1 cellular context compared by ENCODE assay signal in the genomic region with DNA sequence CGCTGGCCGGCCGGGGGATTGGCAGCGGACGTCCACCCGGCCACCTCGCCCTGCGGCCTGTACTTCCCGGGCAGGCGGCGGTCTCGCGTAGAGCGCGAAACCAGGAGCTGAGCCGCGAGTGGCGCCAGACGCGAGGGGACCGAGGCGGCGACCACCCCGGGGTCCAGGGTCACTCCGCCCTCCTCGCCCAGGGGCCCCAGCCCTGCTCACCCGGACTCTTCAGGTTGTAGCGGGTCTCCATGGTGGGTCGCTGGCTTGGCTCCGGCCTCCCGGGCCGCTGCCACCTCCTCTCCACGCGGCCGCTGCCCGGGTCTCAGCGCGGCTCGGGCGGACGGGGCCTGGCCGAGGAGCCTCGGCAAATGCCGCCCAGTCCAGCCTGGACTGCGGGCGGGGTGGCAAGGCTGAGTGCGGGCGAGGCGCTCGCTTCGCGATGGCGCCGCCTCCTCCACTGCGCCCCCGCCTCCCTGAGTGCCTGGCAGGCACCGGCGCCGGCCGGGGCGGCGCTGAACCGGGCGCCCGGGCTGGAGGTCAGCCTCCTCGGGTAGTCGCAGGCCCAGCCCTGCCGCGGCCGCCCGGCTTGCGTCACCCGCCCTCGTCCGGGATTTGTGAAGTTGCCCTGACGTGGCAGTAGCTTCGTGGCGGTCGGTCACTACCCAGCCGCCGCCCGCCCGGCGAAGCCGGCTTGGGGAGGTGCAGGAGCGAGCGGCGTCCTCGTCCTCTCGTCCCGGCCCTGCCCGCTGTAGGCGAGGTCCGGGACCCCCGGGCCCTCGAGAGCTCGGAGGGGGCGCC.
TF ChIP-seq lines count a peak whose summit lies in the region.

UBE2J1 (minus strand) TSS at position 394 of the 789 bp plus-strand sequence; CDS start at position 241, 153 bp downstream.

TF ChIP-seq in K562, 482 proteins besides CTCF, POLR2A, EP300 and RAD21 (continued from another document and continues in another):
- TF ChIP-seq, protein P1, sequence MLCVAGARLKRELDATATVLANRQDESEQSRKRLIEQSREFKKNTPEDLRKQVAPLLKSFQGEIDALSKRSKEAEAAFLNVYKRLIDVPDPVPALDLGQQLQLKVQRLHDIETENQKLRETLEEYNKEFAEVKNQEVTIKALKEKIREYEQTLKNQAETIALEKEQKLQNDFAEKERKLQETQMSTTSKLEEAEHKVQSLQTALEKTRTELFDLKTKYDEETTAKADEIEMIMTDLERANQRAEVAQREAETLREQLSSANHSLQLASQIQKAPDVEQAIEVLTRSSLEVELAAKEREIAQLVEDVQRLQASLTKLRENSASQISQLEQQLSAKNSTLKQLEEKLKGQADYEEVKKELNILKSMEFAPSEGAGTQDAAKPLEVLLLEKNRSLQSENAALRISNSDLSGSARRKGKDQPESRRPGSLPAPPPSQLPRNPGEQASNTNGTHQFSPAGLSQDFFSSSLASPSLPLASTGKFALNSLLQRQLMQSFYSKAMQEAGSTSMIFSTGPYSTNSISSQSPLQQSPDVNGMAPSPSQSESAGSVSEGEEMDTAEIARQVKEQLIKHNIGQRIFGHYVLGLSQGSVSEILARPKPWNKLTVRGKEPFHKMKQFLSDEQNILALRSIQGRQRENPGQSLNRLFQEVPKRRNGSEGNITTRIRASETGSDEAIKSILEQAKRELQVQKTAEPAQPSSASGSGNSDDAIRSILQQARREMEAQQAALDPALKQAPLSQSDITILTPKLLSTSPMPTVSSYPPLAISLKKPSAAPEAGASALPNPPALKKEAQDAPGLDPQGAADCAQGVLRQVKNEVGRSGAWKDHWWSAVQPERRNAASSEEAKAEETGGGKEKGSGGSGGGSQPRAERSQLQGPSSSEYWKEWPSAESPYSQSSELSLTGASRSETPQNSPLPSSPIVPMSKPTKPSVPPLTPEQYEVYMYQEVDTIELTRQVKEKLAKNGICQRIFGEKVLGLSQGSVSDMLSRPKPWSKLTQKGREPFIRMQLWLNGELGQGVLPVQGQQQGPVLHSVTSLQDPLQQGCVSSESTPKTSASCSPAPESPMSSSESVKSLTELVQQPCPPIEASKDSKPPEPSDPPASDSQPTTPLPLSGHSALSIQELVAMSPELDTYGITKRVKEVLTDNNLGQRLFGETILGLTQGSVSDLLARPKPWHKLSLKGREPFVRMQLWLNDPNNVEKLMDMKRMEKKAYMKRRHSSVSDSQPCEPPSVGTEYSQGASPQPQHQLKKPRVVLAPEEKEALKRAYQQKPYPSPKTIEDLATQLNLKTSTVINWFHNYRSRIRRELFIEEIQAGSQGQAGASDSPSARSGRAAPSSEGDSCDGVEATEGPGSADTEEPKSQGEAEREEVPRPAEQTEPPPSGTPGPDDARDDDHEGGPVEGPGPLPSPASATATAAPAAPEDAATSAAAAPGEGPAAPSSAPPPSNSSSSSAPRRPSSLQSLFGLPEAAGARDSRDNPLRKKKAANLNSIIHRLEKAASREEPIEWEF (CRISPR knock-in tag; IDR thresholded peaks at IDR 0.05) = no peak
- TF ChIP-seq HNRNPL (IDR thresholded peaks at IDR 0.05; ENCODE audit: low read depth, low read length) = peak; percentile 77; the same call in 1 of the 2 replicates
- TF ChIP-seq CBFB (CRISPR knock-in tag; IDR thresholded peaks at IDR 0.05) = 0 out of 2 replicates have a peak, but pooled peaks have one; percentile 57
- TF ChIP-seq ARID3A (IDR thresholded peaks at IDR 0.05; ENCODE audit: borderline replicate concordance, low read depth, low read length) = no peak
- TF ChIP-seq JUNB (CRISPR knock-in tag; conservative IDR thresholded peaks at IDR 0.05) = no peak
- no peak for TF ChIP-seq SMARCB1 (IDR thresholded peaks at IDR 0.05; ENCODE audit: insufficient read length, low read depth)
- TF ChIP-seq, protein P2, sequence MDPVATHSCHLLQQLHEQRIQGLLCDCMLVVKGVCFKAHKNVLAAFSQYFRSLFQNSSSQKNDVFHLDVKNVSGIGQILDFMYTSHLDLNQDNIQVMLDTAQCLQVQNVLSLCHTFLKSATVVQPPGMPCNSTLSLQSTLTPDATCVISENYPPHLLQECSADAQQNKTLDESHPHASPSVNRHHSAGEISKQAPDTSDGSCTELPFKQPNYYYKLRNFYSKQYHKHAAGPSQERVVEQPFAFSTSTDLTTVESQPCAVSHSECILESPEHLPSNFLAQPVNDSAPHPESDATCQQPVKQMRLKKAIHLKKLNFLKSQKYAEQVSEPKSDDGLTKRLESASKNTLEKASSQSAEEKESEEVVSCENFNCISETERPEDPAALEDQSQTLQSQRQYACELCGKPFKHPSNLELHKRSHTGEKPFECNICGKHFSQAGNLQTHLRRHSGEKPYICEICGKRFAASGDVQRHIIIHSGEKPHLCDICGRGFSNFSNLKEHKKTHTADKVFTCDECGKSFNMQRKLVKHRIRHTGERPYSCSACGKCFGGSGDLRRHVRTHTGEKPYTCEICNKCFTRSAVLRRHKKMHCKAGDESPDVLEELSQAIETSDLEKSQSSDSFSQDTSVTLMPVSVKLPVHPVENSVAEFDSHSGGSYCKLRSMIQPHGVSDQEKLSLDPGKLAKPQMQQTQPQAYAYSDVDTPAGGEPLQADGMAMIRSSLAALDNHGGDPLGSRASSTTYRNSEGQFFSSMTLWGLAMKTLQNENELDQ (CRISPR knock-in tag; IDR thresholded peaks at IDR 0.05; ENCODE audit: borderline replicate concordance) = no peak
- TF ChIP-seq, protein P3, sequence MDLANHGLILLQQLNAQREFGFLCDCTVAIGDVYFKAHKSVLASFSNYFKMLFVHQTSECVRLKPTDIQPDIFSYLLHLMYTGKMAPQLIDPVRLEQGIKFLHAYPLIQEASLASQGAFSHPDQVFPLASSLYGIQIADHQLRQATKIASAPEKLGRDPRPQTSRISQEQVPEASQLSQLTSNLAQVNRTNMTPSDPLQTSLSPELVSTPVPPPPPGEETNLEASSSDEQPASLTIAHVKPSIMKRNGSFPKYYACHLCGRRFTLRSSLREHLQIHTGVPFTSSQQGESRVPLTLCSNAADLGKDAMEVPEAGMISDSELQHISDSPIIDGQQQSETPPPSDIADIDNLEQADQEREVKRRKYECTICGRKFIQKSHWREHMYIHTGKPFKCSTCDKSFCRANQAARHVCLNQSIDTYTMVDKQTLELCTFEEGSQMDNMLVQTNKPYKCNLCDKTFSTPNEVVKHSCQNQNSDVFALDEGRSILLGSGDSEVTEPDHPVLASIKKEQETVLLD (IDR thresholded peaks at IDR 0.05) = no peak
- no peak for TF ChIP-seq ZNF134 (CRISPR knock-in tag; conservative IDR thresholded peaks at IDR 0.05)
- TF ChIP-seq PRPF4 (IDR thresholded peaks at IDR 0.05; ENCODE audit: insufficient read depth, low read depth, low read length, poor library complexity, severe bottlenecking) = peak; percentile 20
- no peak for TF ChIP-seq HMG20B (CRISPR knock-in tag; IDR thresholded peaks at IDR 0.05)
- TF ChIP-seq PHF21A (IDR thresholded peaks at IDR 0.05; ENCODE audit: borderline replicate concordance, low read depth) = no peak
- TF ChIP-seq ZNF316 (IDR thresholded peaks at IDR 0.05) = no peak
- no peak for TF ChIP-seq ZNF140 (CRISPR knock-in tag; IDR thresholded peaks at IDR 0.05)
- TF ChIP-seq CEBPG (CRISPR knock-in tag; IDR thresholded peaks at IDR 0.05) = peak; percentile 92
- TF ChIP-seq CEBPG (tag; conservative IDR thresholded peaks at IDR 0.05 in 1 of 2, IDR thresholded peaks at IDR 0.05 in 1 of 2) = peak; percentile 85 to 91
- TF ChIP-seq L3MBTL2 (IDR thresholded peaks at IDR 0.05) = peak; percentile 80
- no peak for TF ChIP-seq ETV6 (IDR thresholded peaks at IDR 0.05; ENCODE audit: borderline replicate concordance in 1 of 2, low read depth in 2 of 2, low read length in 1 of 2)
- no peak for TF ChIP-seq ETV6 (CRISPR knock-in tag; IDR thresholded peaks at IDR 0.05; ENCODE audit: borderline replicate concordance)
- TF ChIP-seq ETS2 (tag; IDR thresholded peaks at IDR 0.05; ENCODE audit: borderline replicate concordance, poor library complexity, severe bottlenecking) = no peak
- no peak for TF ChIP-seq CREB3 (tag; conservative IDR thresholded peaks at IDR 0.05; ENCODE audit: low read depth)
- TF ChIP-seq CHD7 (IDR thresholded peaks at IDR 0.05; ENCODE audit: low read depth, low read length) = no peak
- peak; percentile 71 for TF ChIP-seq PCBP1 (IDR thresholded peaks at IDR 0.05; ENCODE audit: low read depth, low read length, poor library complexity, severe bottlenecking)
- TF ChIP-seq KHSRP (IDR thresholded peaks at IDR 0.05) = no peak
- peak; percentile 54; the same call in 1 of the 2 replicates for TF ChIP-seq ZBTB17 (CRISPR knock-in tag; IDR thresholded peaks at IDR 0.05)
- TF ChIP-seq ZNF830 (CRISPR knock-in tag; IDR thresholded peaks at IDR 0.05) = peak; percentile 26; the same call in 1 of the 2 replicates
- no peak for TF ChIP-seq ELF2 (CRISPR knock-in tag; IDR thresholded peaks at IDR 0.05)
- TF ChIP-seq NR2C2 (CRISPR knock-in tag; IDR thresholded peaks at IDR 0.05) = no peak; the same call in 1 of the 2 replicates
- peak; percentile 93 for TF ChIP-seq NR2C2 (tag; IDR thresholded peaks at IDR 0.05)
- no peak for TF ChIP-seq EHMT2 (IDR thresholded peaks at IDR 0.05)
- no peak; the same call in 1 of the 2 replicates for TF ChIP-seq RNF2 (IDR thresholded peaks at IDR 0.05)
